1 cellular context compared by ENCODE assay signal in the genomic region with DNA sequence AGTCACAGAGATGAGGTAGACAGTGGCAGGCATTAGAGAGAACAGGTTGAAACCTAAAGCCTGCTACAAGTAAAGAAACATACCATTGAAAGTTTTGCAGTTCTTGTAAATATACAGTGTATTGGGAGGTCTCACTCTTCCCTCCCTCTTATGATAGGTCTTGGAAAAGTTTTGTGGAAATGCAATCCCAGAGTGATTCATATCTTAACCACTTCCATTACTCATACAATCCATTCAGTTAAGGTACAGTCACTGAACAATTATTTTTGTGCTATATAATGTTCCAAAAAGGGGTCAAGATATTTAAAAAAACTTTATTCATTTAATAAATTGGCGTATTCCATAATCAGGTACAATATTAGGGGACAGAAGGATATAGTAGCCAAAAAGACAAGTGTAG.
TF ChIP-seq lines count a peak whose summit lies in the region.

No MANE protein-coding gene starts in this region.

TF ChIP-seq in HepG2, 621 proteins besides CTCF, POLR2A, EP300 and RAD21:
- TF ChIP-seq ZNF704 (CRISPR knock-in tag; IDR thresholded peaks at IDR 0.05; ENCODE audit: borderline replicate concordance) (no peak), ZNF574 (CRISPR knock-in tag; IDR thresholded peaks at IDR 0.05) (no peak), ZNF225 (CRISPR knock-in tag; IDR thresholded peaks at IDR 0.05) (no peak), ZBTB7B (CRISPR knock-in tag; IDR thresholded peaks at IDR 0.05) (no peak), ZNF343 (CRISPR knock-in tag; IDR thresholded peaks at IDR 0.05) (no peak), GPN1 (CRISPR knock-in tag; IDR thresholded peaks at IDR 0.05; ENCODE audit: borderline replicate concordance) (no peak), NBN (conservative IDR thresholded peaks at IDR 0.05) (no peak)
- TF ChIP-seq, protein P1, sequence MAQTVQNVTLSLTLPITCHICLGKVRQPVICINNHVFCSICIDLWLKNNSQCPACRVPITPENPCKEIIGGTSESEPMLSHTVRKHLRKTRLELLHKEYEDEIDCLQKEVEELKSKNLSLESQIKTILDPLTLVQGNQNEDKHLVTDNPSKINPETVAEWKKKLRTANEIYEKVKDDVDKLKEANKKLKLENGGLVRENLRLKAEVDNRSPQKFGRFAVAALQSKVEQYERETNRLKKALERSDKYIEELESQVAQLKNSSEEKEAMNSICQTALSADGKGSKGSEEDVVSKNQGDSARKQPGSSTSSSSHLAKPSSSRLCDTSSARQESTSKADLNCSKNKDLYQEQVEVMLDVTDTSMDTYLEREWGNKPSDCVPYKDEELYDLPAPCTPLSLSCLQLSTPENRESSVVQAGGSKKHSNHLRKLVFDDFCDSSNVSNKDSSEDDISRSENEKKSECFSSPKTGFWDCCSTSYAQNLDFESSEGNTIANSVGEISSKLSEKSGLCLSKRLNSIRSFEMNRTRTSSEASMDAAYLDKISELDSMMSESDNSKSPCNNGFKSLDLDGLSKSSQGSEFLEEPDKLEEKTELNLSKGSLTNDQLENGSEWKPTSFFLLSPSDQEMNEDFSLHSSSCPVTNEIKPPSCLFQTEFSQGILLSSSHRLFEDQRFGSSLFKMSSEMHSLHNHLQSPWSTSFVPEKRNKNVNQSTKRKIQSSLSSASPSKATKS (CRISPR knock-in tag; IDR thresholded peaks at IDR 0.05), result no peak
- TF ChIP-seq, protein P2, sequence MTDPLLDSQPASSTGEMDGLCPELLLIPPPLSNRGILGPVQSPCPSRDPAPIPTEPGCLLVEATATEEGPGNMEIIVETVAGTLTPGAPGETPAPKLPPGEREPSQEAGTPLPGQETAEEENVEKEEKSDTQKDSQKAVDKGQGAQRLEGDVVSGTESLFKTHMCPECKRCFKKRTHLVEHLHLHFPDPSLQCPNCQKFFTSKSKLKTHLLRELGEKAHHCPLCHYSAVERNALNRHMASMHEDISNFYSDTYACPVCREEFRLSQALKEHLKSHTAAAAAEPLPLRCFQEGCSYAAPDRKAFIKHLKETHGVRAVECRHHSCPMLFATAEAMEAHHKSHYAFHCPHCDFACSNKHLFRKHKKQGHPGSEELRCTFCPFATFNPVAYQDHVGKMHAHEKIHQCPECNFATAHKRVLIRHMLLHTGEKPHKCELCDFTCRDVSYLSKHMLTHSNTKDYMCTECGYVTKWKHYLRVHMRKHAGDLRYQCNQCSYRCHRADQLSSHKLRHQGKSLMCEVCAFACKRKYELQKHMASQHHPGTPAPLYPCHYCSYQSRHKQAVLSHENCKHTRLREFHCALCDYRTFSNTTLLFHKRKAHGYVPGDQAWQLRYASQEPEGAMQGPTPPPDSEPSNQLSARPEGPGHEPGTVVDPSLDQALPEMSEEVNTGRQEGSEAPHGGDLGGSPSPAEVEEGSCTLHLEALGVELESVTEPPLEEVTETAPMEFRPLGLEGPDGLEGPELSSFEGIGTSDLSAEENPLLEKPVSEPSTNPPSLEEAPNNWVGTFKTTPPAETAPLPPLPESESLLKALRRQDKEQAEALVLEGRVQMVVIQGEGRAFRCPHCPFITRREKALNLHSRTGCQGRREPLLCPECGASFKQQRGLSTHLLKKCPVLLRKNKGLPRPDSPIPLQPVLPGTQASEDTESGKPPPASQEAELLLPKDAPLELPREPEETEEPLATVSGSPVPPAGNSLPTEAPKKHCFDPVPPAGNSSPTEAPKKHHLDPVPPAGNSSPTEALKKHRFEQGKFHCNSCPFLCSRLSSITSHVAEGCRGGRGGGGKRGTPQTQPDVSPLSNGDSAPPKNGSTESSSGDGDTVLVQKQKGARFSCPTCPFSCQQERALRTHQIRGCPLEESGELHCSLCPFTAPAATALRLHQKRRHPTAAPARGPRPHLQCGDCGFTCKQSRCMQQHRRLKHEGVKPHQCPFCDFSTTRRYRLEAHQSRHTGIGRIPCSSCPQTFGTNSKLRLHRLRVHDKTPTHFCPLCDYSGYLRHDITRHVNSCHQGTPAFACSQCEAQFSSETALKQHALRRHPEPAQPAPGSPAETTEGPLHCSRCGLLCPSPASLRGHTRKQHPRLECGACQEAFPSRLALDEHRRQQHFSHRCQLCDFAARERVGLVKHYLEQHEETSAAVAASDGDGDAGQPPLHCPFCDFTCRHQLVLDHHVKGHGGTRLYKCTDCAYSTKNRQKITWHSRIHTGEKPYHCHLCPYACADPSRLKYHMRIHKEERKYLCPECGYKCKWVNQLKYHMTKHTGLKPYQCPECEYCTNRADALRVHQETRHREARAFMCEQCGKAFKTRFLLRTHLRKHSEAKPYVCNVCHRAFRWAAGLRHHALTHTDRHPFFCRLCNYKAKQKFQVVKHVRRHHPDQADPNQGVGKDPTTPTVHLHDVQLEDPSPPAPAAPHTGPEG (CRISPR knock-in tag; IDR thresholded peaks at IDR 0.05), result no peak
TF ChIP-seq in HepG2: peak in this region for 0.
